1 cellular context compared by ENCODE assay signal in the genomic region with DNA sequence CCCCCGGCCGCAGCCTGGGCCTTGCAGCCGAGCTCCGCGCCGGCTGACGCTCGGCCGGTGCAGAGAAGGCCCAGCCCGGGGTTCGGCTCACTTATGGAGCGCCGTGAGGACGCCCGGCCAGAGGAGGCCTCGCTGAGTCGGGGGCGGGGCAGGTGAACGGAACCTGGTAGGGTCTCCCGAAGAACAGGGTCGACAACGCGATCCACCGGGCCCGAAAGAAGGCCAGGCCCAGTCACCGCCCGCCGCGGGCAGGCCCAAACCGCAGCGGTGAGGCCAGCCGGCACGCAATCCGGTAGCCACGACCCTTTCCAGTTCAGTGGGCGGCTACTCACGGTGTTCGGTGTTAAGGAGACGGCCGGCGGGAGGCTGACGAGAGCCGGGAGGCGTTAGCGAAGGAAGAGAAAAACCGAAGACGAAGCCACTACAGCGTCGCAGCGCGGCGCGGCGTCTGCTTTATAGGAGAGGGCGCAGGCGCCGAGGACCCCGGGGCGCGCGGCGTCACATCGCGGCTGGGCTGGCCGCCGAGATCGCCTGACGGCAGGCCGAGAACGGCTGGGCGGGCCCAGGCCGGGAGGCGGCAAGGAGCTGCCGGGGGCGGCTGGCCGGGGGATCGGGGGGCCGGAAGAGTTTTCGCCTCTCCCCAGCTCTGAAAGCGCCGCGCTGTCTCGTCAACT.
TF ChIP-seq lines count a peak whose summit lies in the region.

A gene (minus strand): TSS at position 428 of the 674 bp plus-strand sequence. CDS start 2,928 bp downstream, outside the sequence.

TF ChIP-seq in WTC11, 78 proteins besides CTCF, POLR2A, EP300 and RAD21 (continued from another document):
- TF ChIP-seq, protein P1, sequence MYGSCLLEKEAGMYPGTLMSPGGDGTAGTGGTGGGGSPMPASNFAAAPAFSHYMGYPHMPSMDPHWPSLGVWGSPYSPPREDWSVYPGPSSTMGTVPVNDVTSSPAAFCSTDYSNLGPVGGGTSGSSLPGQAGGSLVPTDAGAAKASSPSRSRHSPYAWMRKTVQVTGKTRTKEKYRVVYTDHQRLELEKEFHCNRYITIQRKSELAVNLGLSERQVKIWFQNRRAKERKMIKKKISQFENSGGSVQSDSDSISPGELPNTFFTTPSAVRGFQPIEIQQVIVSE (CRISPR knock-in tag; IDR thresholded peaks at IDR 0.05; ENCODE audit: borderline replicate concordance), result no peak
- TF ChIP-seq, protein P2, sequence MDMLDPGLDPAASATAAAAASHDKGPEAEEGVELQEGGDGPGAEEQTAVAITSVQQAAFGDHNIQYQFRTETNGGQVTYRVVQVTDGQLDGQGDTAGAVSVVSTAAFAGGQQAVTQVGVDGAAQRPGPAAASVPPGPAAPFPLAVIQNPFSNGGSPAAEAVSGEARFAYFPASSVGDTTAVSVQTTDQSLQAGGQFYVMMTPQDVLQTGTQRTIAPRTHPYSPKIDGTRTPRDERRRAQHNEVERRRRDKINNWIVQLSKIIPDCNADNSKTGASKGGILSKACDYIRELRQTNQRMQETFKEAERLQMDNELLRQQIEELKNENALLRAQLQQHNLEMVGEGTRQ (CRISPR knock-in tag; IDR thresholded peaks at IDR 0.05), result peak; percentile 26; the same call in 1 of the 2 replicates
- TF ChIP-seq, protein P3, sequence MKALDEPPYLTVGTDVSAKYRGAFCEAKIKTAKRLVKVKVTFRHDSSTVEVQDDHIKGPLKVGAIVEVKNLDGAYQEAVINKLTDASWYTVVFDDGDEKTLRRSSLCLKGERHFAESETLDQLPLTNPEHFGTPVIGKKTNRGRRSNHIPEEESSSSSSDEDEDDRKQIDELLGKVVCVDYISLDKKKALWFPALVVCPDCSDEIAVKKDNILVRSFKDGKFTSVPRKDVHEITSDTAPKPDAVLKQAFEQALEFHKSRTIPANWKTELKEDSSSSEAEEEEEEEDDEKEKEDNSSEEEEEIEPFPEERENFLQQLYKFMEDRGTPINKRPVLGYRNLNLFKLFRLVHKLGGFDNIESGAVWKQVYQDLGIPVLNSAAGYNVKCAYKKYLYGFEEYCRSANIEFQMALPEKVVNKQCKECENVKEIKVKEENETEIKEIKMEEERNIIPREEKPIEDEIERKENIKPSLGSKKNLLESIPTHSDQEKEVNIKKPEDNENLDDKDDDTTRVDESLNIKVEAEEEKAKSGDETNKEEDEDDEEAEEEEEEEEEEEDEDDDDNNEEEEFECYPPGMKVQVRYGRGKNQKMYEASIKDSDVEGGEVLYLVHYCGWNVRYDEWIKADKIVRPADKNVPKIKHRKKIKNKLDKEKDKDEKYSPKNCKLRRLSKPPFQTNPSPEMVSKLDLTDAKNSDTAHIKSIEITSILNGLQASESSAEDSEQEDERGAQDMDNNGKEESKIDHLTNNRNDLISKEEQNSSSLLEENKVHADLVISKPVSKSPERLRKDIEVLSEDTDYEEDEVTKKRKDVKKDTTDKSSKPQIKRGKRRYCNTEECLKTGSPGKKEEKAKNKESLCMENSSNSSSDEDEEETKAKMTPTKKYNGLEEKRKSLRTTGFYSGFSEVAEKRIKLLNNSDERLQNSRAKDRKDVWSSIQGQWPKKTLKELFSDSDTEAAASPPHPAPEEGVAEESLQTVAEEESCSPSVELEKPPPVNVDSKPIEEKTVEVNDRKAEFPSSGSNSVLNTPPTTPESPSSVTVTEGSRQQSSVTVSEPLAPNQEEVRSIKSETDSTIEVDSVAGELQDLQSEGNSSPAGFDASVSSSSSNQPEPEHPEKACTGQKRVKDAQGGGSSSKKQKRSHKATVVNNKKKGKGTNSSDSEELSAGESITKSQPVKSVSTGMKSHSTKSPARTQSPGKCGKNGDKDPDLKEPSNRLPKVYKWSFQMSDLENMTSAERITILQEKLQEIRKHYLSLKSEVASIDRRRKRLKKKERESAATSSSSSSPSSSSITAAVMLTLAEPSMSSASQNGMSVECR (CRISPR knock-in tag; IDR thresholded peaks at IDR 0.05; ENCODE audit: borderline replicate concordance), result peak; percentile 93
- peak; percentile 61; the same call in 1 of the 2 replicates for TF ChIP-seq SMAD3 (CRISPR knock-in tag; IDR thresholded peaks at IDR 0.05; ENCODE audit: borderline replicate concordance)
- TF ChIP-seq, protein P4, sequence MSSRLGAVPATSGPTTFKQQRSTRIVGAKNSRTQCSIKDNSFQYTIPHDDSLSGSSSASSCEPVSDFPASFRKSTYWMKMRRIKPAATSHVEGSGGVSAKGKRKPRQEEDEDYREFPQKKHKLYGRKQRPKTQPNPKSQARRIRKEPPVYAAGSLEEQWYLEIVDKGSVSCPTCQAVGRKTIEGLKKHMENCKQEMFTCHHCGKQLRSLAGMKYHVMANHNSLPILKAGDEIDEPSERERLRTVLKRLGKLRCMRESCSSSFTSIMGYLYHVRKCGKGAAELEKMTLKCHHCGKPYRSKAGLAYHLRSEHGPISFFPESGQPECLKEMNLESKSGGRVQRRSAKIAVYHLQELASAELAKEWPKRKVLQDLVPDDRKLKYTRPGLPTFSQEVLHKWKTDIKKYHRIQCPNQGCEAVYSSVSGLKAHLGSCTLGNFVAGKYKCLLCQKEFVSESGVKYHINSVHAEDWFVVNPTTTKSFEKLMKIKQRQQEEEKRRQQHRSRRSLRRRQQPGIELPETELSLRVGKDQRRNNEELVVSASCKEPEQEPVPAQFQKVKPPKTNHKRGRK (CRISPR knock-in tag; IDR thresholded peaks at IDR 0.05; ENCODE audit: borderline replicate concordance), result no peak
- TF ChIP-seq ZNF396 (CRISPR knock-in tag; IDR thresholded peaks at IDR 0.05; ENCODE audit: borderline replicate concordance), result no peak
- TF ChIP-seq, protein P5, sequence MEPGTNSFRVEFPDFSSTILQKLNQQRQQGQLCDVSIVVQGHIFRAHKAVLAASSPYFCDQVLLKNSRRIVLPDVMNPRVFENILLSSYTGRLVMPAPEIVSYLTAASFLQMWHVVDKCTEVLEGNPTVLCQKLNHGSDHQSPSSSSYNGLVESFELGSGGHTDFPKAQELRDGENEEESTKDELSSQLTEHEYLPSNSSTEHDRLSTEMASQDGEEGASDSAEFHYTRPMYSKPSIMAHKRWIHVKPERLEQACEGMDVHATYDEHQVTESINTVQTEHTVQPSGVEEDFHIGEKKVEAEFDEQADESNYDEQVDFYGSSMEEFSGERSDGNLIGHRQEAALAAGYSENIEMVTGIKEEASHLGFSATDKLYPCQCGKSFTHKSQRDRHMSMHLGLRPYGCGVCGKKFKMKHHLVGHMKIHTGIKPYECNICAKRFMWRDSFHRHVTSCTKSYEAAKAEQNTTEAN (CRISPR knock-in tag; IDR thresholded peaks at IDR 0.05), result peak; percentile 74
- TF ChIP-seq ZNF423 (CRISPR knock-in tag; IDR thresholded peaks at IDR 0.05), result no peak
- TF ChIP-seq, protein P6, sequence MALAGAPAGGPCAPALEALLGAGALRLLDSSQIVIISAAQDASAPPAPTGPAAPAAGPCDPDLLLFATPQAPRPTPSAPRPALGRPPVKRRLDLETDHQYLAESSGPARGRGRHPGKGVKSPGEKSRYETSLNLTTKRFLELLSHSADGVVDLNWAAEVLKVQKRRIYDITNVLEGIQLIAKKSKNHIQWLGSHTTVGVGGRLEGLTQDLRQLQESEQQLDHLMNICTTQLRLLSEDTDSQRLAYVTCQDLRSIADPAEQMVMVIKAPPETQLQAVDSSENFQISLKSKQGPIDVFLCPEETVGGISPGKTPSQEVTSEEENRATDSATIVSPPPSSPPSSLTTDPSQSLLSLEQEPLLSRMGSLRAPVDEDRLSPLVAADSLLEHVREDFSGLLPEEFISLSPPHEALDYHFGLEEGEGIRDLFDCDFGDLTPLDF (CRISPR knock-in tag; IDR thresholded peaks at IDR 0.05), result no peak
- TF ChIP-seq NR3C1 (CRISPR knock-in tag; conservative IDR thresholded peaks at IDR 0.05; ENCODE audit: low read depth), result no peak
- TF ChIP-seq JUN (CRISPR knock-in tag; IDR thresholded peaks at IDR 0.05), result peak; percentile 73; the same call in 1 of the 2 replicates
- no peak for TF ChIP-seq NR1H2 (CRISPR knock-in tag; IDR thresholded peaks at IDR 0.05)
- TF ChIP-seq, protein P7, sequence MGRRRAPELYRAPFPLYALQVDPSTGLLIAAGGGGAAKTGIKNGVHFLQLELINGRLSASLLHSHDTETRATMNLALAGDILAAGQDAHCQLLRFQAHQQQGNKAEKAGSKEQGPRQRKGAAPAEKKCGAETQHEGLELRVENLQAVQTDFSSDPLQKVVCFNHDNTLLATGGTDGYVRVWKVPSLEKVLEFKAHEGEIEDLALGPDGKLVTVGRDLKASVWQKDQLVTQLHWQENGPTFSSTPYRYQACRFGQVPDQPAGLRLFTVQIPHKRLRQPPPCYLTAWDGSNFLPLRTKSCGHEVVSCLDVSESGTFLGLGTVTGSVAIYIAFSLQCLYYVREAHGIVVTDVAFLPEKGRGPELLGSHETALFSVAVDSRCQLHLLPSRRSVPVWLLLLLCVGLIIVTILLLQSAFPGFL (CRISPR knock-in tag; IDR thresholded peaks at IDR 0.05; ENCODE audit: borderline replicate concordance), result 0 out of 2 replicates have a peak, but pooled peaks have one; percentile 70
- TF ChIP-seq, protein P8, sequence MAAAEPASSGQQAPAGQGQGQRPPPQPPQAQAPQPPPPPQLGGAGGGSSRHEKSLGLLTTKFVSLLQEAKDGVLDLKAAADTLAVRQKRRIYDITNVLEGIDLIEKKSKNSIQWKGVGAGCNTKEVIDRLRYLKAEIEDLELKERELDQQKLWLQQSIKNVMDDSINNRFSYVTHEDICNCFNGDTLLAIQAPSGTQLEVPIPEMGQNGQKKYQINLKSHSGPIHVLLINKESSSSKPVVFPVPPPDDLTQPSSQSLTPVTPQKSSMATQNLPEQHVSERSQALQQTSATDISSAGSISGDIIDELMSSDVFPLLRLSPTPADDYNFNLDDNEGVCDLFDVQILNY (CRISPR knock-in tag; IDR thresholded peaks at IDR 0.05), result 0 out of 2 replicates have a peak, but pooled peaks have one; percentile 35
- TF ChIP-seq TEAD4 (CRISPR knock-in tag; IDR thresholded peaks at IDR 0.05), result peak; percentile 42; the same call in 1 of the 2 replicates
- TF ChIP-seq ZNF416 (CRISPR knock-in tag; IDR thresholded peaks at IDR 0.05), result no peak
- TF ChIP-seq GTF2I (CRISPR knock-in tag; conservative IDR thresholded peaks at IDR 0.05), result no peak
- TF ChIP-seq, protein P9, sequence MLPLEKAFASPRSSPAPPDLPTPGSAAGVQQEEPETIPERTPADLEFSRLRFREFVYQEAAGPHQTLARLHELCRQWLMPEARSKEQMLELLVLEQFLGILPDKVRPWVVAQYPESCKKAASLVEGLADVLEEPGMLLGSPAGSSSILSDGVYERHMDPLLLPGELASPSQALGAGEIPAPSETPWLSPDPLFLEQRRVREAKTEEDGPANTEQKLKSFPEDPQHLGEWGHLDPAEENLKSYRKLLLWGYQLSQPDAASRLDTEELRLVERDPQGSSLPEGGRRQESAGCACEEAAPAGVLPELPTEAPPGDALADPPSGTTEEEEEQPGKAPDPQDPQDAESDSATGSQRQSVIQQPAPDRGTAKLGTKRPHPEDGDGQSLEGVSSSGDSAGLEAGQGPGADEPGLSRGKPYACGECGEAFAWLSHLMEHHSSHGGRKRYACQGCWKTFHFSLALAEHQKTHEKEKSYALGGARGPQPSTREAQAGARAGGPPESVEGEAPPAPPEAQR (CRISPR knock-in tag; IDR thresholded peaks at IDR 0.05), result no peak
